In genomic region chr4:3672465-3672831, GRCh38 we compare ENCODE assay signal across 27 cellular contexts.
"Had no signal": no experiment of that assay in that cellular context is flagged by ENCODE, and none has a peak within 500 bp of the region (broad histone marks: within the 10 kb centered on the region; RNA-seq: fewer than 3 reads in every experiment).

No MANE protein-coding gene starts in this region.

- H3K4me3 ChIP-seq: dorsolateral prefrontal cortex, gastroesophageal sphincter, lung, neural progenitor cell, spleen, suprapubic skin, tibial artery had no signal

- DNase-seq: activated CD4-positive, alpha-beta T cell treated with anti-CD3 and anti-CD28 coated beads for 1 hour; activated CD4-positive, alpha-beta T cell treated with anti-CD3 and anti-CD28 coated beads, Interleukin-2, amount 10 ng/mL, durations not matched to agents 7 days and 5 days; activated CD8-positive, alpha-beta T cell treated with anti-CD3 and anti-CD28 coated beads for 36 hours; activated gamma-delta T cell treated with Interleukin-2 at 50 U/mL for 16 hours; activated naive CD4-positive, alpha-beta T cell treated with anti-CD3 and anti-CD28 coated beads, Interleukin-2, amount 50 U/mL, for 16 hours; activated T-cell treated with anti-CD3 and anti-CD28 coated beads, Interleukin-2, amount 50 U/mL, for 4 hours; amniotic stem cell; effector memory CD4-positive, alpha-beta T cell; hippocampal formation; immature natural killer cell; mesendoderm; natural killer cell; occipital lobe; stimulated activated naive CD4-positive, alpha-beta T cell; T-helper 17 cell; T1000; tibial artery had no signal

- H3K36me3 ChIP-seq: gastroesophageal sphincter, neural progenitor cell, spleen, suprapubic skin, tibial artery had no signal

- H3K27ac ChIP-seq: dorsolateral prefrontal cortex, gastroesophageal sphincter, neural progenitor cell, parathyroid adenoma, spleen, suprapubic skin, tibial artery had no signal

- H3K4me1 ChIP-seq: gastroesophageal sphincter, neural progenitor cell, parathyroid adenoma, spleen, suprapubic skin, tibial artery had no signal

- H3K27me3 ChIP-seq: neural progenitor cell had no signal

- H3K9ac ChIP-seq: neural progenitor cell, parathyroid adenoma had no signal

- H2AFZ ChIP-seq: neural progenitor cell, parathyroid adenoma had no signal

- ATAC-seq: activated CD8-positive, alpha-beta T cell treated with anti-CD3 and anti-CD28 coated beads for 36 hours; activated T-cell treated with anti-CD3 and anti-CD28 coated beads, Interleukin-2, amount 50 U/mL, for 4 hours; activated T-helper 17 cell treated with anti-CD3 and anti-CD28 coated beads, Interleukin-2, amount 50 U/mL, for 72 hours; gastroesophageal sphincter; natural killer cell; right cardiac atrium; T-helper 17 cell; WTC11 had no signal

- H3K4me2 ChIP-seq: neural progenitor cell had no signal

- H3K9me3 ChIP-seq: suprapubic skin, tibial artery had no signal
